8 cellular contexts compared by ENCODE assay signal in the genomic region with DNA sequence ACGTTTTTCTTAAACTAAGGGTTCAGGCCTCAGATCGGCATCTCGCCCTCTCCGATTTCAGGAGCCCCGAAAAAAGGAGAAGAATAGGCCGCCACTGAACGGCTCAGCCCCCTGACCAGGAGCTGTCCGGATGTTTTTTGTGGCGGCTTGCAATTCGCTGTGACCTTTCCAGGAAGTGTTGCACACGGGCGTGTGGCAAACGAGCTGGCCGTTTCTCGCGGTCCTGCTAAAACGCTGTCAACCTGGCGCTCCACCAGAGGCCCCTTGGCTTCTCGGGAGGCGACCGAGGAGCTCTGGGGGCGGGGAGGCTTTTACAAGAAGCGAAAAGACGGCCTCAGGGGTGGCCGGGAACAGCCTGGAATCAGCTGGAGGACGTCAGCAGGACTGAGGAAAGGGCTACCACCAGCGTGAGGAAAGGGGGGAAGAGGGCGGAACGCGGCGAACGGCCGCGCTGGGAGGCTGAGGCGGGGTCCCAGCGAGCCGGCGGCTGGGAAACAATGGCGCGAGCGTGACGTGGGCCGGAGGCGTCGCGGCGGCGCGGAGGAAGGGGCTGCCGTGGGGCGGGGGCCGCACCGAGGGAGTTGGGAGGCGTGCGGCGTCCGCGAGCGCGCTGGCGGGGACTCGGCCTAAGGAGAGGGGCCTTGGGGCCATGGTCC. TPM values are rescaled to one million over a fixed set of nuclear protein-coding genes. Genes with fewer than 3 reads are reported as not detected.
DNase-seq lines count a peak whose midpoint lies in the region; ATAC-seq and TF ChIP-seq lines count a peak whose summit lies in the region.

No MANE protein-coding gene starts in this region.

- H3K4me3 Mint-ChIP-seq in CD4-positive, alpha-beta memory T cell = peak overlapping the region; percentile 94 to 99 (median 98)
- peak overlapping the region; percentile 96 for H3K4me3 Mint-ChIP-seq in activated T-helper 1 cell treated with anti-CD3 and anti-CD28 coated beads, Interleukin-12 subunit alpha, Interleukin-12 subunit beta, Interleukin-2, Interleukin-4 antibody, amounts not matched to agents 30 ng/mL and 10 ng/mL and 1 ng/mL, durations not matched to agents 14 hours and 24 hours and 36 hours
- H3K4me3 Mint-ChIP-seq in naive B cell = peak overlapping the region; percentile 93 to 100 (median 99)
- H3K4me3 Mint-ChIP-seq in stimulated activated naive B cell treated with anti-CD40 and anti-IgM and Interleukin-4, amounts not matched to agents 10 μg/mL and 1 μg/mL and 100 μg/mL, for 72 hours = peak overlapping the region; percentile 100

- H3K4me1 Mint-ChIP-seq in CD4-positive, alpha-beta memory T cell = peaks cover 29 to 56% (median 41%) of the 10 kb centered on the region in 4 donors
- H3K4me1 Mint-ChIP-seq in activated T-helper 1 cell treated with anti-CD3 and anti-CD28 coated beads, Interleukin-12 subunit alpha, Interleukin-12 subunit beta, Interleukin-2, Interleukin-4 antibody, amounts not matched to agents 30 ng/mL and 10 ng/mL and 1 ng/mL, durations not matched to agents 14 hours and 24 hours and 36 hours (ENCODE audit: low read depth) = peaks cover 45% of the 10 kb centered on the region
- H3K4me1 Mint-ChIP-seq in naive B cell = peaks cover 30 to 46% (median 45%) of the 10 kb centered on the region in 3 donors
- peaks cover 35 to 42% of the 10 kb centered on the region in 2 donors for H3K4me1 Mint-ChIP-seq in stimulated activated naive B cell treated with anti-CD40 and anti-IgM and Interleukin-4, amounts not matched to agents 10 μg/mL and 1 μg/mL and 100 μg/mL, for 72 hours

- POLR2A ChIA-PET in CD4-positive, alpha-beta memory T cell (lab: Charles Lee; ENCODE audit: partially characterized antibody) = interaction anchor here (1.0 to 2.3 kb wide), 6 partner anchors 10 to 550 kb away, joined by 3 to 14 read pairs (median 4); a partner anchor contains a TSS
- POLR2A ChIA-PET in Panc1 (lab: Charles Lee) = interaction anchor here (0.5 to 3.9 kb wide), 14 partner anchors 10 to 853 kb away, joined by 3 to 26 read pairs (median 5); no protein-coding TSS in a partner anchor

- peak overlapping the region; percentile 76 for H3K27ac ChIP-seq in CD4-positive, alpha-beta memory T cell (ENCODE audit: low read depth, low read length)
- H3K27ac ChIP-seq in Panc1 (ENCODE audit: low read length) = peak overlapping the region; percentile 93

- CTCF ChIA-PET in CD4-positive, alpha-beta memory T cell (lab: Charles Lee; ENCODE audit: partially characterized antibody) = interaction anchor here (1.2 to 2.2 kb wide), 4 partner anchors 16 to 275 kb away, joined by 3 to 8 read pairs (median 4); a partner anchor contains a TSS
- CTCF ChIA-PET in Panc1 (lab: Charles Lee) = interaction anchor here (3.5 kb wide), 1 partner anchor 46 kb away, joined by 15 read pairs; no protein-coding TSS in a partner anchor

- peak; percentile 48 to 68 (median 56) for DNase-seq in CD4-positive, alpha-beta memory T cell
- DNase-seq in Panc1 (ENCODE audit: low read depth, low spot score) (no peak), fibroblast of gingiva (ENCODE audit: low read depth) (peak; percentile 81), naive B cell (peak; percentile 65)
- peak; percentile 64 for DNase-seq in activated T-helper 1 cell treated with anti-CD3 and anti-CD28 coated beads, Interleukin-12 subunit alpha, Interleukin-12 subunit beta, Interleukin-2, Interleukin-4 antibody, amounts not matched to agents 30 ng/mL and 10 ng/mL and 1 ng/mL, durations not matched to agents 14 hours and 24 hours and 36 hours (ENCODE audit: low spot score)
- peak; percentile 65 for DNase-seq in stimulated activated naive B cell treated with anti-CD40 and anti-IgM and Interleukin-4, amounts not matched to agents 10 μg/mL and 1 μg/mL and 100 μg/mL, for 72 hours

- no peaks in the 10 kb centered on the region for H3K36me3 ChIP-seq in CD4-positive, alpha-beta memory T cell (ENCODE audit: insufficient read depth, low read length)
- peaks cover 8% of the 10 kb centered on the region for H3K36me3 ChIP-seq in Panc1 (ENCODE audit: control insufficient read depth, insufficient read depth, low read length)

- H3K36me3 Mint-ChIP-seq in CD4-positive, alpha-beta memory T cell = peaks cover 8 to 10% of the 10 kb centered on the region in 2 donors
- H3K36me3 Mint-ChIP-seq in activated T-helper 1 cell treated with anti-CD3 and anti-CD28 coated beads, Interleukin-12 subunit alpha, Interleukin-12 subunit beta, Interleukin-2, Interleukin-4 antibody, amounts not matched to agents 30 ng/mL and 10 ng/mL and 1 ng/mL, durations not matched to agents 14 hours and 24 hours and 36 hours (ENCODE audit: low read depth) = peaks cover 14% of the 10 kb centered on the region
- H3K36me3 Mint-ChIP-seq in naive B cell = no peaks in the 10 kb centered on the region
- peaks cover 8 to 13% of the 10 kb centered on the region in 2 donors for H3K36me3 Mint-ChIP-seq in stimulated activated naive B cell treated with anti-CD40 and anti-IgM and Interleukin-4, amounts not matched to agents 10 μg/mL and 1 μg/mL and 100 μg/mL, for 72 hours

- no peaks in the 10 kb centered on the region for H3K9me3 Mint-ChIP-seq in CD4-positive, alpha-beta memory T cell
- no peaks in the 10 kb centered on the region for H3K9me3 Mint-ChIP-seq in activated T-helper 1 cell treated with anti-CD3 and anti-CD28 coated beads, Interleukin-12 subunit alpha, Interleukin-12 subunit beta, Interleukin-2, Interleukin-4 antibody, amounts not matched to agents 30 ng/mL and 10 ng/mL and 1 ng/mL, durations not matched to agents 14 hours and 24 hours and 36 hours
- H3K9me3 Mint-ChIP-seq in naive B cell = no peaks in the 10 kb centered on the region
- H3K9me3 Mint-ChIP-seq in stimulated activated naive B cell treated with anti-CD40 and anti-IgM and Interleukin-4, amounts not matched to agents 10 μg/mL and 1 μg/mL and 100 μg/mL, for 72 hours = peaks cover 0 to 2% of the 10 kb centered on the region in 2 donors

- BruUV-seq in Panc1 (replicated peaks; lab: Mats Ljungman, UMichigan) = no TSS peak

- no peaks in the 10 kb centered on the region for H3K27me3 ChIP-seq in CD4-positive, alpha-beta memory T cell (ENCODE audit: insufficient read depth, low read length)
- H3K27me3 ChIP-seq in Panc1 (ENCODE audit: control insufficient read depth, insufficient read depth, low read length) = no peaks in the 10 kb centered on the region

- H3K4me1 ChIP-seq in CD4-positive, alpha-beta memory T cell (ENCODE audit: insufficient read depth, low read length) = peaks cover 45% of the 10 kb centered on the region
- peaks cover 47% of the 10 kb centered on the region for H3K4me1 ChIP-seq in Panc1 (ENCODE audit: control insufficient read depth, insufficient read depth, low read length)

- in situ Hi-C loops in Panc1 (cut with HindIII; ENCODE audit: low pct_unique_long_range_greater_than_20kb, low sequenced_read_pairs) = no loop called here

- H3K9me3 ChIP-seq in CD4-positive, alpha-beta memory T cell (ENCODE audit: control insufficient read depth in 1 of 2, low read length in 2 of 2) = no peaks in the 10 kb centered on the region
- no peaks in the 10 kb centered on the region for H3K9me3 ChIP-seq in Panc1 (ENCODE audit: control insufficient read depth, insufficient read depth, low read depth, low read length)

- intact Hi-C loops in CD4-positive, alpha-beta memory T cell (cut with micrococcal nuclease) = loop anchor here (1.0 kb wide), 3 partner anchors 52 to 338 kb away; a partner anchor contains a TSS
- intact Hi-C loops in Panc1 (cut with micrococcal nuclease; ENCODE audit: unreplicated experiment) = loop anchor here (1.0 to 5.0 kb wide), 2 partner anchors 37 to 50 kb away; no protein-coding TSS in a partner anchor
- intact Hi-C loops in activated T-helper 1 cell treated with anti-CD3 and anti-CD28 coated beads, Interleukin-12 subunit alpha, Interleukin-12 subunit beta, Interleukin-2, Interleukin-4 antibody, amounts not matched to agents 30 ng/mL and 10 ng/mL and 1 ng/mL, durations not matched to agents 14 hours and 24 hours and 36 hours (cut with micrococcal nuclease) = loop anchor here (2.0 to 10.0 kb wide), 12 partner anchors 50 to 1840 kb away; a partner anchor contains a TSS

- no peak for TF ChIP-seq CTCF in Panc1 (IDR thresholded peaks at IDR 0.05)

- peak overlapping the region; percentile 94 to 98 (median 97) for H3K27ac Mint-ChIP-seq in CD4-positive, alpha-beta memory T cell
- H3K27ac Mint-ChIP-seq in activated T-helper 1 cell treated with anti-CD3 and anti-CD28 coated beads, Interleukin-12 subunit alpha, Interleukin-12 subunit beta, Interleukin-2, Interleukin-4 antibody, amounts not matched to agents 30 ng/mL and 10 ng/mL and 1 ng/mL, durations not matched to agents 14 hours and 24 hours and 36 hours = peak overlapping the region; percentile 99
- H3K27ac Mint-ChIP-seq in naive B cell = peak overlapping the region; percentile 96 to 99 (median 98)
- H3K27ac Mint-ChIP-seq in stimulated activated naive B cell treated with anti-CD40 and anti-IgM and Interleukin-4, amounts not matched to agents 10 μg/mL and 1 μg/mL and 100 μg/mL, for 72 hours = peak overlapping the region; percentile 100

- ATAC-seq in GM19395 (IDR thresholded peaks at IDR 0.05; ENCODE audit: unreplicated experiment) (peak; percentile 67), HG03565 (IDR thresholded peaks at IDR 0.05; ENCODE audit: unreplicated experiment) (peak; percentile 36), Panc1 (peak; percentile 71), naive B cell (ENCODE audit: low read depth in 2 of 2) (peak; percentile 52 to 54)
- peak; percentile 71 for ATAC-seq in stimulated activated naive B cell treated with anti-CD40 and anti-IgM and Interleukin-4, amounts not matched to agents 10 μg/mL and 1 μg/mL and 100 μg/mL, for 72 hours (replicated peaks)

- peak overlapping the region; percentile 80 to 81 for H3K4me3 ChIP-seq in CD4-positive, alpha-beta memory T cell (ENCODE audit: low read length in 2 of 2)
- H3K4me3 ChIP-seq in Panc1 (ENCODE audit: low read depth in 2 of 2, low read length in 2 of 2) = peak overlapping the region; percentile 81 to 93

- no peaks in the 10 kb centered on the region for H3K27me3 Mint-ChIP-seq in CD4-positive, alpha-beta memory T cell
- H3K27me3 Mint-ChIP-seq in activated T-helper 1 cell treated with anti-CD3 and anti-CD28 coated beads, Interleukin-12 subunit alpha, Interleukin-12 subunit beta, Interleukin-2, Interleukin-4 antibody, amounts not matched to agents 30 ng/mL and 10 ng/mL and 1 ng/mL, durations not matched to agents 14 hours and 24 hours and 36 hours (ENCODE audit: insufficient read depth) = no peaks in the 10 kb centered on the region
- H3K27me3 Mint-ChIP-seq in naive B cell = no peaks in the 10 kb centered on the region
- H3K27me3 Mint-ChIP-seq in stimulated activated naive B cell treated with anti-CD40 and anti-IgM and Interleukin-4, amounts not matched to agents 10 μg/mL and 1 μg/mL and 100 μg/mL, for 72 hours = no peaks in the 10 kb centered on the region

RNA-seq across cellular contexts. Expression of a gene that starts 0.5 kb away (rescaled TPM):
- total RNA-seq in CD4-positive, alpha-beta memory T cell = 10 to 100 TPM; 79.8 to 80.4 TPM
- polyA plus RNA-seq in CD4-positive, alpha-beta memory T cell = 10 to 100 TPM; 54.3 to 78.8 TPM
- 150 TPM for total RNA-seq in Panc1 (2021; ENCODE audit: unreplicated experiment)
- polyA plus RNA-seq in Panc1 (2012; ENCODE audit: insufficient read length) = 85.3 TPM
- total RNA-seq in activated T-helper 1 cell treated with anti-CD3 and anti-CD28 coated beads, Interleukin-12 subunit alpha, Interleukin-12 subunit beta, Interleukin-2, Interleukin-4 antibody, amounts not matched to agents 30 ng/mL and 10 ng/mL and 1 ng/mL, durations not matched to agents 14 hours and 24 hours and 36 hours = 52.0 and 56.5 TPM in 2 replicates
- 10 to 100 TPM; 49.2 to 68.2 (median 61.9) TPM for polyA plus RNA-seq in naive B cell (ENCODE audit: low read depth in 6 of 6)

RNA-seq across cellular contexts. Expression of a gene that starts 53.1 kb away (rescaled TPM):
- not detected for total RNA-seq in CD4-positive, alpha-beta memory T cell
- polyA plus RNA-seq in CD4-positive, alpha-beta memory T cell = not detected
- 0.10 TPM for total RNA-seq in Panc1 (2021; ENCODE audit: unreplicated experiment)
- polyA plus RNA-seq in Panc1 (2012; ENCODE audit: insufficient read length) = 0.19 TPM
- total RNA-seq in activated T-helper 1 cell treated with anti-CD3 and anti-CD28 coated beads, Interleukin-12 subunit alpha, Interleukin-12 subunit beta, Interleukin-2, Interleukin-4 antibody, amounts not matched to agents 30 ng/mL and 10 ng/mL and 1 ng/mL, durations not matched to agents 14 hours and 24 hours and 36 hours = not detected in 2 replicates
- polyA plus RNA-seq in naive B cell (ENCODE audit: low read depth in 6 of 6) = not detected
